In the genomic region with DNA sequence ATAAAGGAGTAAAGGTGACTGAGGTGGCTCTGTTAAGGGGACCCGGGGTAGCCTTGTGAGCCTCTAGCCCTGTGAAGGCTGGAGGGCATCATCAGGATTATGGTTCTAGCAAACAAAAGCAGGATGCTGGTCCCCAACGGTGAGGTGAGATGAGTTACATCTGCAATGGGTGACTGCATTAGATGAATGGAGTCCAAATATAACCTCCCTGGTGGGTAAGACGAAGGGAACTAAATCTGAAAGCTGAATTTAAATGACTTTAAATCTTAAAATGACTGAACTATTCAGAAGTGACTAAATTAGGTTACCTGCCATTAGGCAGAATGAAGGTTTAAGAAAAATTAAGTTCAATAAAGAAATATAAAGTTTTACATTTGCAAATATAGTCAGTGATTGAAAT, we compare ENCODE assay signal across 28 cellular contexts. TPM values are rescaled to one million over a fixed set of nuclear protein-coding genes. Genes with fewer than 3 reads are reported as not detected.
DNase-seq lines count a peak whose midpoint lies in the region; ATAC-seq and TF ChIP-seq lines count a peak whose summit lies in the region.
"Had no signal": no experiment of that assay in that cellular context is flagged by ENCODE, and none has a peak within 500 bp of the region (broad histone marks: within the 10 kb centered on the region; RNA-seq: fewer than 3 reads in every experiment).

No MANE protein-coding gene starts in this region.

- H3K9ac ChIP-seq in BLaER1 = no peak overlapping the region

- H3K4me3 ChIP-seq in BLaER1 (no peak overlapping the region), OCI-LY7 (ENCODE audit: low read depth, low read length, poor library complexity, severe bottlenecking) (peak overlapping the region; percentile 36), Peyer's patch (no peak overlapping the region)
- H3K4me3 ChIP-seq: A549, breast epithelium, lower lobe of right lung, prostate gland, right lobe of liver, thyroid gland, vagina had no signal

- H3K9me3 ChIP-seq in BLaER1 (peaks cover 6% of the 10 kb centered on the region; the same call in 1 of the 2 replicates), OCI-LY7 (ENCODE audit: low read length) (no peaks in the 10 kb centered on the region; the same call in 1 of the 2 replicates), Peyer's patch (no peaks in the 10 kb centered on the region)
- H3K9me3 ChIP-seq: breast epithelium, lower lobe of right lung, prostate gland, right lobe of liver, thyroid gland, vagina had no signal

- H3K9me3 Mint-ChIP-seq in activated naive CD4-positive, alpha-beta T cell treated with anti-CD3 and anti-CD28 coated beads, Interleukin-2, amount 10 ng/mL, durations not matched to agents 7 days and 5 days = no peaks in the 10 kb centered on the region
- H3K9me3 Mint-ChIP-seq in stimulated activated effector memory CD8-positive, alpha-beta T cell treated with anti-CD3 and anti-CD28 coated beads, Interleukin-12 subunit alpha, Interleukin-12 subunit beta, amount 100 ng/mL, for 72 hours = no peaks in the 10 kb centered on the region
- H3K9me3 Mint-ChIP-seq: activated B cell treated with CpG ODN at 0.5 μM for 24 hours; CD4-positive, alpha-beta T cell; IgD-negative memory B cell had no signal

- no peaks in the 10 kb centered on the region for H3K9me2 ChIP-seq in OCI-LY7 (ENCODE audit: insufficient read depth, low read length)

- peaks cover 4% of the 10 kb centered on the region for H3K4me1 Mint-ChIP-seq in activated naive CD4-positive, alpha-beta T cell treated with anti-CD3 and anti-CD28 coated beads, Interleukin-2, amount 10 ng/mL, durations not matched to agents 7 days and 5 days
- H3K4me1 Mint-ChIP-seq in stimulated activated effector memory CD8-positive, alpha-beta T cell treated with anti-CD3 and anti-CD28 coated beads, Interleukin-12 subunit alpha, Interleukin-12 subunit beta, amount 100 ng/mL, for 72 hours = peaks cover 6% of the 10 kb centered on the region

- no TSS peak for BruUV-seq in OCI-LY7 (replicated peaks; lab: Mats Ljungman, UMichigan)

- in situ Hi-C loops in GM13976 (cut with MboI; ENCODE audit: low sequenced_read_pairs, unreplicated experiment) = no loop called here

- peaks cover 3% of the 10 kb centered on the region for H3K27me3 Mint-ChIP-seq in activated naive CD4-positive, alpha-beta T cell treated with anti-CD3 and anti-CD28 coated beads, Interleukin-2, amount 10 ng/mL, durations not matched to agents 7 days and 5 days
- H3K27me3 Mint-ChIP-seq: activated B cell treated with CpG ODN at 0.5 μM for 24 hours; activated naive CD8-positive, alpha-beta T cell treated with anti-CD3 and anti-CD28 coated beads for 36 hours; activated T-cell treated with anti-CD3 and anti-CD28 coated beads, Interleukin-2, amount 50 U/mL, for 24 hours; CD4-positive, alpha-beta T cell; naive thymus-derived CD4-positive, alpha-beta T cell had no signal

- H3K27ac Mint-ChIP-seq in activated naive CD4-positive, alpha-beta T cell treated with anti-CD3 and anti-CD28 coated beads, Interleukin-2, amount 10 ng/mL, durations not matched to agents 7 days and 5 days = no peak overlapping the region
- H3K27ac Mint-ChIP-seq in stimulated activated effector memory CD8-positive, alpha-beta T cell treated with anti-CD3 and anti-CD28 coated beads, Interleukin-12 subunit alpha, Interleukin-12 subunit beta, amount 100 ng/mL, for 72 hours = no peak overlapping the region
- H3K27ac Mint-ChIP-seq: activated B cell treated with CpG ODN at 0.5 μM for 24 hours; activated naive CD8-positive, alpha-beta T cell treated with anti-CD3 and anti-CD28 coated beads for 36 hours; activated T-cell treated with anti-CD3 and anti-CD28 coated beads, Interleukin-2, amount 50 U/mL, for 24 hours; CD4-positive, alpha-beta T cell; naive thymus-derived CD4-positive, alpha-beta T cell had no signal

- POLR2A ChIA-PET in OCI-LY7 (lab: Charles Lee) = interaction anchor here (0.6 to 2.4 kb wide), 12 partner anchors 10 to 169 kb away, joined by 3 to 10 read pairs (median 5); partner anchors contain the start of genes GYG1 and HPS3

- H2AFZ ChIP-seq in OCI-LY7 (ENCODE audit: low read length) = peak overlapping the region; percentile 59; the same call in 1 of the 2 replicates

- peak; percentile 41 for DNase-seq in GM13976 (ENCODE audit: low spot score)
- peak; percentile 90 for DNase-seq in OCI-LY7 (ENCODE audit: low spot score)
- DNase-seq in activated naive CD4-positive, alpha-beta T cell treated with anti-CD3 and anti-CD28 coated beads, Interleukin-2, amount 10 ng/mL, durations not matched to agents 7 days and 5 days = no peak
- no peak for DNase-seq in Peyer's patch
- DNase-seq in stimulated activated effector memory CD8-positive, alpha-beta T cell treated with anti-CD3 and anti-CD28 coated beads, Interleukin-12 subunit alpha, Interleukin-12 subunit beta, amount 100 ng/mL, for 72 hours (ENCODE audit: low spot score in 2 of 2) = no peak
- no peak for DNase-seq in NOMO-1 treated with DMSO at 0.1 percent for 48 hours (lab: John Stamatoyannopoulos, UW; ENCODE audit: unreplicated experiment)
- DNase-seq: activated B cell treated with CpG ODN at 0.5 μM for 24 hours; activated effector memory CD4-positive, alpha-beta T cell treated with anti-CD3 and anti-CD28 coated beads, Interleukin-2, amount 50 U/mL, for 16 hours; activated naive CD8-positive, alpha-beta T cell treated with anti-CD3 and anti-CD28 coated beads for 36 hours; activated T-cell treated with anti-CD3 and anti-CD28 coated beads, Interleukin-2, amount 50 U/mL, for 24 hours; anterior cingulate cortex; CD4-positive, alpha-beta T cell; DND-41; foreskin melanocyte; lower lobe of right lung; naive thymus-derived CD4-positive, alpha-beta T cell; NCI-H2029 treated with DMSO at 0.1 percent for 48 hours; NCI-H446; right lobe of liver; stimulated activated CD4-positive, alpha-beta T cell treated with anti-CD3 and anti-CD28 coated beads, Interleukin-4, amount 100 ng/mL, for 1 hour; thyroid gland had no signal

- TF ChIP-seq CTCF in GM13976 (IDR thresholded peaks at IDR 0.05; ENCODE audit: borderline replicate concordance, control extremely low read depth, extremely low read depth, insufficient read depth, missing control alignments) (no peak), OCI-LY7 (conservative IDR thresholded peaks at IDR 0.05; ENCODE audit: low read length) (no peak), Peyer's patch (IDR thresholded peaks at IDR 0.05) (no peak)

- H3K4me2 ChIP-seq in BLaER1 = peak overlapping the region; percentile 17; the same call in 1 of the 2 replicates
- H3K4me2 ChIP-seq in OCI-LY7 (ENCODE audit: low read length) = peak overlapping the region; percentile 68
- H3K4me2 ChIP-seq: A549 had no signal

- intact Hi-C loops in OCI-LY7 (cut with micrococcal nuclease; ENCODE audit: unreplicated experiment) = no loop called here

- H3K27me3 ChIP-seq in BLaER1 (no peaks in the 10 kb centered on the region), Peyer's patch (no peaks in the 10 kb centered on the region)
- H3K27me3 ChIP-seq: breast epithelium, right lobe of liver, thyroid gland, vagina had no signal

- no peaks in the 10 kb centered on the region for H3K36me3 ChIP-seq in BLaER1
- no peaks in the 10 kb centered on the region; the same call in 1 of the 2 replicates for H3K36me3 ChIP-seq in OCI-LY7 (ENCODE audit: insufficient read depth, low read length)
- H3K36me3 ChIP-seq in Peyer's patch = no peaks in the 10 kb centered on the region
- H3K36me3 ChIP-seq: breast epithelium, lower lobe of right lung, prostate gland, right lobe of liver, thyroid gland, vagina had no signal

- H4K20me1 ChIP-seq in BLaER1 (no peaks in the 10 kb centered on the region; the same call in 1 of the 2 replicates), OCI-LY7 (ENCODE audit: insufficient read depth, low read length) (peaks cover under 1% of the 10 kb centered on the region; the same call in 1 of the 2 replicates)

- H3K4me3 Mint-ChIP-seq in activated naive CD4-positive, alpha-beta T cell treated with anti-CD3 and anti-CD28 coated beads, Interleukin-2, amount 10 ng/mL, durations not matched to agents 7 days and 5 days = no peak overlapping the region
- H3K4me3 Mint-ChIP-seq in stimulated activated effector memory CD8-positive, alpha-beta T cell treated with anti-CD3 and anti-CD28 coated beads, Interleukin-12 subunit alpha, Interleukin-12 subunit beta, amount 100 ng/mL, for 72 hours = no peak overlapping the region
- H3K4me3 Mint-ChIP-seq: activated B cell treated with CpG ODN at 0.5 μM for 24 hours; activated naive CD8-positive, alpha-beta T cell treated with anti-CD3 and anti-CD28 coated beads for 36 hours; activated T-cell treated with anti-CD3 and anti-CD28 coated beads, Interleukin-2, amount 50 U/mL, for 24 hours; CD4-positive, alpha-beta T cell; naive thymus-derived CD4-positive, alpha-beta T cell had no signal

- H3K79me2 ChIP-seq in OCI-LY7 (ENCODE audit: insufficient read depth, low read depth, low read length) = peaks cover 9% of the 10 kb centered on the region; the same call in 1 of the 2 replicates

- H3K4me1 ChIP-seq in BLaER1 (peaks cover 10% of the 10 kb centered on the region), OCI-LY7 (ENCODE audit: insufficient read depth, low read length, poor library complexity, severe bottlenecking) (peaks cover 74% of the 10 kb centered on the region), Peyer's patch (no peaks in the 10 kb centered on the region)
- H3K4me1 ChIP-seq: A549, breast epithelium, prostate gland, right lobe of liver, vagina had no signal

- no peak overlapping the region for H3K27ac ChIP-seq in BLaER1
- peak overlapping the region; percentile 90 for H3K27ac ChIP-seq in OCI-LY7 (ENCODE audit: low read depth, low read length, poor library complexity, severe bottlenecking)
- H3K27ac ChIP-seq in Peyer's patch = no peak overlapping the region
- H3K27ac ChIP-seq: A549, breast epithelium, lower lobe of right lung, prostate gland, right lobe of liver, thyroid gland, vagina had no signal

- peak; percentile 17 for ATAC-seq in HG02884 (IDR thresholded peaks at IDR 0.05; ENCODE audit: unreplicated experiment)
- ATAC-seq in stimulated activated effector memory CD8-positive, alpha-beta T cell treated with anti-CD3 and anti-CD28 coated beads, Interleukin-12 subunit alpha, Interleukin-12 subunit beta, amount 100 ng/mL, for 72 hours = no peak
- ATAC-seq: A549; lower lobe of right lung; naive thymus-derived CD4-positive, alpha-beta T cell; right lobe of liver had no signal

- CTCF ChIA-PET in OCI-LY7 (lab: Charles Lee; ENCODE audit: unreplicated experiment) = no interaction called here
- CTCF ChIA-PET in activated naive CD4-positive, alpha-beta T cell treated with anti-CD3 and anti-CD28 coated beads, Interleukin-2, amount 10 ng/mL, durations not matched to agents 7 days and 5 days (lab: Charles Lee) = interaction anchor here (0.9 to 1.2 kb wide), 2 partner anchors 30 to 135 kb away, joined by 3 read pairs; no protein-coding TSS in a partner anchor

- H3K36me3 Mint-ChIP-seq in activated naive CD4-positive, alpha-beta T cell treated with anti-CD3 and anti-CD28 coated beads, Interleukin-2, amount 10 ng/mL, durations not matched to agents 7 days and 5 days = no peaks in the 10 kb centered on the region
- peaks cover 6% of the 10 kb centered on the region for H3K36me3 Mint-ChIP-seq in stimulated activated effector memory CD8-positive, alpha-beta T cell treated with anti-CD3 and anti-CD28 coated beads, Interleukin-12 subunit alpha, Interleukin-12 subunit beta, amount 100 ng/mL, for 72 hours
- H3K36me3 Mint-ChIP-seq: IgD-negative memory B cell; naive thymus-derived CD4-positive, alpha-beta T cell had no signal

- no peak for TF ChIP-seq POLR2A in Peyer's patch (IDR thresholded peaks at IDR 0.05)

RNA-seq across cellular contexts. Expression of gene HLTF, which starts 4.6 kb away (rescaled TPM):
- 97.5 and 106 TPM in 2 replicates for total RNA-seq in OCI-LY7 (2014; rRNA removed; shearing (Covaris generic))
- 107 and 121 TPM in 2 replicates for total RNA-seq in OCI-LY7 (2022)
- 10 to 100 TPM in 2 of 4 donors, 1 to 10 TPM in 2; 6.0 to 19.8 (median 12.4) TPM for total RNA-seq in Peyer's patch

RNA-seq across cellular contexts. Expression of gene HPS3, which starts 38.5 kb away (rescaled TPM):
- total RNA-seq in OCI-LY7 (2014; rRNA removed; shearing (Covaris generic)) = 18.5 and 26.2 TPM in 2 replicates
- total RNA-seq in OCI-LY7 (2022) (38.8 and 46.3 TPM in 2 replicates), Peyer's patch (10 to 100 TPM; 28.2 to 40.4 (median 32.6) TPM)

Comparison
In these comparisons a context has a peak if more than half of its experiments do, and no peak if none do; other contexts are left out.
1. DNase-seq: peak in GM13976 (single experiment) and OCI-LY7 (single experiment); none in activated naive CD4-positive, alpha-beta T cell treated with anti-CD3 and anti-CD28 coated beads, Interleukin-2, amount 10 ng/mL, durations not matched to agents 7 days and 5 days (single experiment), Peyer's patch (0 of 3), stimulated activated effector memory CD8-positive, alpha-beta T cell treated with anti-CD3 and anti-CD28 coated beads, Interleukin-12 subunit alpha, Interleukin-12 subunit beta, amount 100 ng/mL, for 72 hours (0 of 2) and NOMO-1 treated with DMSO at 0.1 percent for 48 hours (single experiment).
2. RNA of gene HLTF, which starts 4.6 kb away (total RNA-seq): 97.5 to 121 TPM in OCI-LY7; 6.0 to 19.8 TPM in Peyer's patch; every median in the first group is over 4 times any median in the second.